ENCODE assay signal across 1 cellular context in genomic region chr1:36305915-36306209, GRCh38.
TF ChIP-seq lines count a peak whose summit lies in the region.

No MANE protein-coding gene starts in this region.

TF ChIP-seq in endothelial cell of umbilical vein, 7 proteins besides CTCF, POLR2A, EP300 and RAD21 (continued from another document):
- no peak for TF ChIP-seq JUN (IDR thresholded peaks at IDR 0.05; ENCODE audit: borderline replicate concordance, insufficient read depth, insufficient read length, low read depth)
- TF ChIP-seq MYC (IDR thresholded peaks at IDR 0.05; ENCODE audit: low read depth, low read length) = no peak
TF ChIP-seq in endothelial cell of umbilical vein: peak in this region for 0.
